In genomic region chr10:30491204-30491603, GRCh38 we compare ENCODE assay signal across 13 cellular contexts. TPM values are rescaled to one million over a fixed set of nuclear protein-coding genes. Genes with fewer than 3 reads are reported as not detected.
DNase-seq lines count a peak whose midpoint lies in the region; ATAC-seq and TF ChIP-seq lines count a peak whose summit lies in the region.
"Had no signal": no experiment of that assay in that cellular context is flagged by ENCODE, and none has a peak within 500 bp of the region (broad histone marks: within the 10 kb centered on the region; RNA-seq: fewer than 3 reads in every experiment).

No MANE protein-coding gene starts in this region.

- no peak overlapping the region for H3K27ac Mint-ChIP-seq in T-helper 17 cell

- peaks cover 7% of the 10 kb centered on the region for H3K27me3 Mint-ChIP-seq in T-helper 17 cell
- H3K27me3 Mint-ChIP-seq: CD4-positive, alpha-beta memory T cell had no signal

- peaks cover 21% of the 10 kb centered on the region for H3K4me1 ChIP-seq in GM23248 (ENCODE audit: insufficient read depth)

- H3K9me3 ChIP-seq in GM23248 (ENCODE audit: low read depth), result no peaks in the 10 kb centered on the region
- H3K9me3 ChIP-seq in T-helper 17 cell (ENCODE audit: control insufficient read depth, low read length, poor library complexity, severe bottlenecking), result no peaks in the 10 kb centered on the region

- peak overlapping the region; percentile 8 for H3K4me3 Mint-ChIP-seq in T-helper 17 cell
- H3K4me3 Mint-ChIP-seq: activated T-cell treated with anti-CD3 and anti-CD28 coated beads, Interleukin-2, amount 50 U/mL, for 4 hours had no signal

- H3K27me3 ChIP-seq in GM23248 (replicated peaks; ENCODE audit: insufficient read depth), result no peaks in the 10 kb centered on the region

- no peak overlapping the region for H2AFZ ChIP-seq in GM23248

- peaks cover 44% of the 10 kb centered on the region for H3K4me1 Mint-ChIP-seq in T-helper 17 cell

- peak; percentile 54 for DNase-seq in AG10803 (ENCODE audit: low read depth)
- DNase-seq in GM23248, result peak; percentile 89
- DNase-seq in T-helper 17 cell, result no peak
- DNase-seq in iris pigment epithelial cell (ENCODE audit: low read depth), result peak; percentile 43
- DNase-seq in activated effector memory CD4-positive, alpha-beta T cell treated with Interleukin-2 at 50 U/mL for 16 hours, result no peak
- DNase-seq: activated T-cell treated with anti-CD3 and anti-CD28 coated beads, Interleukin-2, amount 50 U/mL, for 4 hours; CD4-positive, alpha-beta memory T cell; MM.1S; NCI-H526 treated with DMSO at 0.1 percent for 48 hours; stimulated activated naive CD4-positive, alpha-beta T cell treated with Interleukin-2 at 50 U/mL for 16 hours had no signal

- H3K4me3 ChIP-seq in AG10803 (ENCODE audit: low read length) (no peak overlapping the region), GM23248 (no peak overlapping the region)

- no peaks in the 10 kb centered on the region for H3K9me2 ChIP-seq in GM23248 (ENCODE audit: insufficient read depth)

- no peaks in the 10 kb centered on the region for H3K79me2 ChIP-seq in GM23248 (ENCODE audit: insufficient read depth)

- no peaks in the 10 kb centered on the region for H3K36me3 ChIP-seq in GM23248 (ENCODE audit: low read depth)

- WGBS in GM23248 (ENCODE audit: low coverage in 1 of 2, low lambda C conversion rate in 2 of 2, missing lambda C conversion rate in 2 of 2), 2 experiments, result 0 to 4% methylated on average over 3 of the region's 3 CpGs

- ATAC-seq in T-helper 17 cell, result no peak
- ATAC-seq in GM19455 (IDR thresholded peaks at IDR 0.05; ENCODE audit: unreplicated experiment), result no peak
- no peak for ATAC-seq in GM18498 (IDR thresholded peaks at IDR 0.05; ENCODE audit: unreplicated experiment)
- no peak for ATAC-seq in HG03280 (IDR thresholded peaks at IDR 0.05; ENCODE audit: unreplicated experiment)
- ATAC-seq: activated T-cell treated with anti-CD3 and anti-CD28 coated beads, Interleukin-2, amount 50 U/mL, for 4 hours had no signal

- peak overlapping the region; percentile 34; the same call in 1 of the 2 replicates for H3K27ac ChIP-seq in GM23248

- H3K9ac ChIP-seq in GM23248, result no peak overlapping the region

- peak overlapping the region; percentile 50 for H3K4me2 ChIP-seq in GM23248 (ENCODE audit: unreplicated experiment)

- TF ChIP-seq CTCF in AG10803 (conservative IDR thresholded peaks at IDR 0.05; ENCODE audit: low read length), result no peak

- H3F3A ChIP-seq in GM23248 (ENCODE audit: insufficient read depth), result peaks cover 10% of the 10 kb centered on the region; the same call in 1 of the 2 replicates

- in situ Hi-C loops in GM23248 (cut with MboI), result no loop called here

- H4K20me1 ChIP-seq in GM23248 (ENCODE audit: insufficient read depth), result no peaks in the 10 kb centered on the region

- peaks cover 2% of the 10 kb centered on the region for H3K36me3 Mint-ChIP-seq in T-helper 17 cell (ENCODE audit: low read depth)
- H3K36me3 Mint-ChIP-seq: CD4-positive, alpha-beta memory T cell had no signal

RNA-seq across cellular contexts. Expression of gene MAP3K8, which starts 57.2 kb away (rescaled TPM):
- total RNA-seq in GM23248 (2014; rRNA removed; shearing (Covaris generic)), result 3.7 and 8.5 TPM in 2 replicates
- 4.8 and 4.9 TPM in 2 replicates for polyA plus RNA-seq in GM23248 (2016; fragmentation: Nextera tagmentation; extraction: Ambion mirVana)
- 10 to 100 TPM; 26.2 to 38.8 TPM for total RNA-seq in T-helper 17 cell

Comparison
In these comparisons a context has a peak if more than half of its experiments do, and no peak if none do; other contexts are left out.
1. DNase-seq: peak in AG10803 (single experiment), GM23248 (single experiment) and iris pigment epithelial cell (single experiment); none in T-helper 17 cell (0 of 3) and activated effector memory CD4-positive, alpha-beta T cell treated with Interleukin-2 at 50 U/mL for 16 hours (single experiment).